16 cellular contexts compared by ENCODE assay signal in the genomic region with DNA sequence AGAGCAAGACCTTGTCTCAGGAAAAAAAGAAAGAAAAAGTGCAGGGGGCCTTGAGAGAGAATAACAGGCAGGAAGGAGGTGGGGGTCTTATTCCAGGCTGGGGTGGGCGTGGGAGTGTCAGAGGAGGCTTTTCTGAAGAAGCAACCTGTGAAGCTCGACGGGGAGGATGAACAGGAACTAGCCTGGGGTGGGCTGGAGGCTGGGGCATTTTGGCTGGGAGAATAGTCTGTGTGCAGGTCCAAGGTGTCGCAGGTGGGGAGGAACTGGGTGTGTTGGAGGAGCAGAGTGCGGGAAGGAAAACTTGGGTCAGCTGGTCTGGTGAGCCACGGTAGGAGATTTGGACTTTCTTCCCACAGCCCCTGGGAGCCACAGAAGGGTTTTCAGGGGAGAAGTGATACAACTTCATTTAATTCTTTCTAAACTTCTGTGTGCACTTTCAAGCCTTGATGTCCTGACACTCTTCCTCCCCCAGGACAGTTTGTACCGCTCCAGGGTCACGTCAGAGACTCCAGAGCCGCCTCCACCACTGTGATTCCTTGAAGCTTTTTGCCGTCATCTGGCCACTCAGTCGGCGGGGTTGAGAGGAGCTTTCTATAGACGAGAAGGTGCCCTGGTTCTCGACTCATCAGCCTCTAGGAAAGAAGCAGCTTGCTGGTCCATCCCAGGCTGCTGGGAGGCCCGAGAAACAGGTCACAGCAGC.
A peak's percentile ranks its signal among the peaks of the same experiment; 100 is the strongest.
DNase-seq lines count a peak whose midpoint lies in the region; ATAC-seq, FAIRE-seq and TF ChIP-seq lines count a peak whose summit lies in the region.
"Had no signal": no experiment of that assay in that cellular context is flagged by ENCODE, and none has a peak within 500 bp of the region (broad histone marks: within the 10 kb centered on the region; RNA-seq: fewer than 3 reads in every experiment).

No MANE protein-coding gene starts in this region.

- H3K4me3 ChIP-seq in CD4-positive, CD25-positive, alpha-beta regulatory T cell (ENCODE audit: low read depth, low read length), result no peak overlapping the region
- H3K4me3 ChIP-seq in mesenchymal stem cell (ENCODE audit: insufficient read depth in 1 of 2, low read depth in 1 of 2, low read length in 2 of 2), result no peak overlapping the region
- H3K4me3 ChIP-seq: esophagus squamous epithelium, prostate gland, SJSA1 had no signal

- H3K23ac ChIP-seq in mesenchymal stem cell (ENCODE audit: low read length in 2 of 2), result no peak overlapping the region

- POLR2A ChIA-PET in WTC11 (lab: Charles Lee), result interaction anchor here (0.9 kb wide), 1 partner anchor 19 kb away, joined by 5 read pairs; no protein-coding TSS in a partner anchor
- POLR2A ChIA-PET in HEK293T (lab: Yijun Ruan, JAX), result interaction anchor here (0.6 kb wide), 1 partner anchor 41 kb away, joined by 3 read pairs; no protein-coding TSS in a partner anchor

- no peak overlapping the region for H3K27ac ChIP-seq in CD4-positive, CD25-positive, alpha-beta regulatory T cell (ENCODE audit: insufficient read depth, low read length, poor library complexity, severe bottlenecking)
- no peak overlapping the region for H3K27ac ChIP-seq in mesenchymal stem cell (ENCODE audit: low read length, poor library complexity, severe bottlenecking)
- H3K27ac ChIP-seq: prostate gland, SJSA1, VCaP had no signal

- H3K4me1 Mint-ChIP-seq in CD4-positive, CD25-positive, alpha-beta regulatory T cell, result peaks cover 12 to 57% (median 32%) of the 10 kb centered on the region in 4 donors
- H3K4me1 Mint-ChIP-seq in WTC11, result peaks cover 54% of the 10 kb centered on the region

- H3K9me3 ChIP-seq in CD4-positive, CD25-positive, alpha-beta regulatory T cell (ENCODE audit: control insufficient read depth in 2 of 2, low read length in 2 of 2), result no peaks in the 10 kb centered on the region
- H3K9me3 ChIP-seq in mesenchymal stem cell (ENCODE audit: control insufficient read depth, low read length), result no peaks in the 10 kb centered on the region
- H3K9me3 ChIP-seq: esophagus squamous epithelium, prostate gland, SJSA1 had no signal

- peak overlapping the region in 2 of 3 donors; percentile 62 to 85 for H3K27ac Mint-ChIP-seq in CD4-positive, CD25-positive, alpha-beta regulatory T cell
- H3K27ac Mint-ChIP-seq in WTC11, result peak overlapping the region; percentile 82

- H3K36me3 Mint-ChIP-seq in CD4-positive, CD25-positive, alpha-beta regulatory T cell, result peaks cover 14% of the 10 kb centered on the region
- peaks cover 5% of the 10 kb centered on the region; the same call in 1 of the 2 replicates for H3K36me3 Mint-ChIP-seq in WTC11

- no peak for ATAC-seq in CD4-positive, CD25-positive, alpha-beta regulatory T cell (ENCODE audit: low read depth in 2 of 2)
- ATAC-seq in WTC11, result no peak
- ATAC-seq in GM19351 (IDR thresholded peaks at IDR 0.05; ENCODE audit: unreplicated experiment), result no peak
- no peak for ATAC-seq in HG03039 (IDR thresholded peaks at IDR 0.05; ENCODE audit: unreplicated experiment)

- no peak overlapping the region for H3K18ac ChIP-seq in mesenchymal stem cell (ENCODE audit: low read depth in 1 of 2, low read length in 2 of 2)

- TF ChIP-seq CTCF in WTC11 (IDR thresholded peaks at IDR 0.05), result no peak

- no peak overlapping the region for H3K4me2 ChIP-seq in mesenchymal stem cell (ENCODE audit: low read length, poor library complexity, severe bottlenecking)

- no peak for TF ChIP-seq POLR2A in GM12891 (IDR thresholded peaks at IDR 0.05; ENCODE audit: low read depth, low read length)

- FAIRE-seq in GM12891 (lab: Jason Lieb, UNC), result no peak

- no peaks in the 10 kb centered on the region for H3K27me3 Mint-ChIP-seq in CD4-positive, CD25-positive, alpha-beta regulatory T cell
- no peaks in the 10 kb centered on the region; the same call in 1 of the 2 replicates for H3K27me3 Mint-ChIP-seq in WTC11 (ENCODE audit: low read depth)

- H2AK5ac ChIP-seq in mesenchymal stem cell (ENCODE audit: low read length, severe bottlenecking), result peak overlapping the region; percentile 43

- CTCF ChIA-PET in WTC11 (lab: Charles Lee), result interaction anchor here (0.8 to 2.7 kb wide), 8 partner anchors 12 to 143 kb away, joined by 3 to 10 read pairs (median 5); partner anchors contain the start of gene WDR87
- CTCF ChIA-PET in HEK293T (lab: Yijun Ruan, JAX), result no interaction called here

- H3K27me3 ChIP-seq in CD4-positive, CD25-positive, alpha-beta regulatory T cell (ENCODE audit: control insufficient read depth, insufficient read depth, low read length), result no peaks in the 10 kb centered on the region
- no peaks in the 10 kb centered on the region for H3K27me3 ChIP-seq in mesenchymal stem cell (ENCODE audit: control insufficient read depth in 1 of 2, insufficient read depth in 1 of 2, low read length in 2 of 2)
- H3K27me3 ChIP-seq: esophagus squamous epithelium, SJSA1 had no signal

- no peak overlapping the region for H2BK5ac ChIP-seq in mesenchymal stem cell (ENCODE audit: low read depth, low read length, poor library complexity, severe bottlenecking)

- H3K4me1 ChIP-seq in CD4-positive, CD25-positive, alpha-beta regulatory T cell (ENCODE audit: control insufficient read depth, insufficient read depth, low read length, poor library complexity, severe bottlenecking), result peaks cover 43% of the 10 kb centered on the region
- H3K4me1 ChIP-seq in mesenchymal stem cell (ENCODE audit: control insufficient read depth, insufficient read depth, low read depth, low read length), result peaks cover 36% of the 10 kb centered on the region
- H3K4me1 ChIP-seq: esophagus squamous epithelium, prostate gland had no signal

- no peak overlapping the region for H2AFZ ChIP-seq in mesenchymal stem cell (ENCODE audit: low read depth, low read length)

- peaks cover 0 to 2% (median 0%) of the 10 kb centered on the region in 7 donors for H3K9me3 Mint-ChIP-seq in CD4-positive, CD25-positive, alpha-beta regulatory T cell
- H3K9me3 Mint-ChIP-seq in WTC11, result peaks cover 5% of the 10 kb centered on the region

- H3K14ac ChIP-seq in mesenchymal stem cell (ENCODE audit: low read length in 2 of 2), result no peak overlapping the region

- WGBS in mesenchymal stem cell, result 87% methylated on average over 14 of the region's 15 CpGs

- H2BK15ac ChIP-seq in mesenchymal stem cell (ENCODE audit: low read depth, poor library complexity, severe bottlenecking), result peak overlapping the region; percentile 17

- no peak overlapping the region for H4K8ac ChIP-seq in mesenchymal stem cell (ENCODE audit: low read length)

- no peak overlapping the region for H2BK12ac ChIP-seq in mesenchymal stem cell (ENCODE audit: low read length in 2 of 2)

- no peak for DNase-seq in CD4-positive, CD25-positive, alpha-beta regulatory T cell
- DNase-seq in GM12891 (ENCODE audit: insufficient read length, low spot score) (no peak), WTC11 (ENCODE audit: low spot score) (no peak), mesenchymal stem cell (no peak), NCI-H1417 (lab: John Stamatoyannopoulos, UW) (no peak), HEK293T (ENCODE audit: extremely low spot score) (no peak)
- DNase-seq: anterior cingulate cortex; cortex of kidney; esophagus squamous epithelium; NCI-H2171 treated with DMSO at 0.1 percent for 48 hours; stimulated activated CD4-positive, alpha-beta T cell treated with anti-CD3 and anti-CD28 coated beads, Interleukin-12 subunit alpha, Interleukin-12 subunit beta, amount 100 ng/mL, for 4 hours had no signal

- H4K91ac ChIP-seq in mesenchymal stem cell (ENCODE audit: low read length), result no peak overlapping the region

- H3K79me1 ChIP-seq in mesenchymal stem cell (replicated peaks; ENCODE audit: low read length, poor library complexity, severe bottlenecking), result peaks cover 39% of the 10 kb centered on the region

- H3K4ac ChIP-seq in mesenchymal stem cell (ENCODE audit: low read depth in 1 of 2, low read length in 2 of 2), result no peak overlapping the region

- no peaks in the 10 kb centered on the region for H3K36me3 ChIP-seq in CD4-positive, CD25-positive, alpha-beta regulatory T cell (ENCODE audit: control insufficient read depth, insufficient read depth, low read length)
- peaks cover 8 to 10% of the 10 kb centered on the region in 2 experiments for H3K36me3 ChIP-seq in mesenchymal stem cell (ENCODE audit: control insufficient read depth in 1 of 2, insufficient read depth in 2 of 2, low read depth in 1 of 2, low read length in 2 of 2)
- H3K36me3 ChIP-seq: esophagus squamous epithelium, prostate gland, SJSA1 had no signal

- no peak overlapping the region for H3K9ac ChIP-seq in mesenchymal stem cell (ENCODE audit: low read length)

- no peak overlapping the region for H3K4me3 Mint-ChIP-seq in CD4-positive, CD25-positive, alpha-beta regulatory T cell
- no peak overlapping the region for H3K4me3 Mint-ChIP-seq in WTC11

- no peak overlapping the region for H2BK120ac ChIP-seq in mesenchymal stem cell (ENCODE audit: low read depth, low read length)

TF ChIP-seq in GM12891, 5 proteins besides CTCF, POLR2A, EP300 and RAD21:
- no peak for TF ChIP-seq POLR2AphosphoS5 (IDR thresholded peaks at IDR 0.05; ENCODE audit: low read depth, low read length)
- 0 out of 2 replicates have a peak, but pooled peaks have one; percentile 25 for TF ChIP-seq SPI1 (IDR thresholded peaks at IDR 0.05; ENCODE audit: low read depth, low read length)

TF ChIP-seq in WTC11, 78 proteins besides CTCF, POLR2A, EP300 and RAD21 (continues in another document):
- TF ChIP-seq GTF2I (CRISPR knock-in tag; conservative IDR thresholded peaks at IDR 0.05) (no peak), SMAD4 (CRISPR knock-in tag; IDR thresholded peaks at IDR 0.05) (no peak), FOXP1 (CRISPR knock-in tag; IDR thresholded peaks at IDR 0.05; ENCODE audit: borderline replicate concordance) (no peak), TEAD1 (CRISPR knock-in tag; IDR thresholded peaks at IDR 0.05) (no peak), ZNF232 (CRISPR knock-in tag; IDR thresholded peaks at IDR 0.05) (no peak), NR1H2 (CRISPR knock-in tag; IDR thresholded peaks at IDR 0.05) (no peak), NFYB (CRISPR knock-in tag; conservative IDR thresholded peaks at IDR 0.05; ENCODE audit: low read depth) (no peak)

TF ChIP-seq in HEK293T, 16 proteins besides CTCF, POLR2A, EP300 and RAD21:
- TF ChIP-seq LEF1 (IDR thresholded peaks at IDR 0.05; ENCODE audit: borderline replicate concordance) (no peak), ELF4 (IDR thresholded peaks at IDR 0.05) (no peak), TARDBP (IDR thresholded peaks at IDR 0.05) (no peak), FOXM1 (IDR thresholded peaks at IDR 0.05; ENCODE audit: borderline replicate concordance) (no peak), ARNT (IDR thresholded peaks at IDR 0.05) (no peak)
